ENCODE assay signal across 32 cellular contexts in genomic region chr17:81131486-81132196, GRCh38. TPM values are rescaled to one million over a fixed set of nuclear protein-coding genes. Genes with fewer than 3 reads are reported as not detected.
DNase-seq lines count a peak whose midpoint lies in the region; ATAC-seq and TF ChIP-seq lines count a peak whose summit lies in the region.
"Had no signal": no experiment of that assay in that cellular context is flagged by ENCODE, and none has a peak within 500 bp of the region (broad histone marks: within the 10 kb centered on the region; RNA-seq: fewer than 3 reads in every experiment).

No MANE protein-coding gene starts in this region.

- CTCF ChIA-PET in A673 (lab: Charles Lee): no interaction called here

- intact Hi-C loops in A673 (cut with micrococcal nuclease; ENCODE audit: unreplicated experiment): no loop called here

- BruUV-seq in A673 (replicated peaks; lab: Mats Ljungman, UMichigan): no TSS peak

- DNase-seq in Peyer's patch: peak in 2 of 3 donors; percentile 88 to 90
- peak; percentile 68 to 91 for DNase-seq in upper lobe of left lung
- no peak for DNase-seq in GM23248
- no peak for DNase-seq in A673 (ENCODE audit: low spot score)
- DNase-seq in NCI-H1417 treated with DMSO at 0.1 percent for 48 hours (lab: John Stamatoyannopoulos, UW): no peak
- DNase-seq: activated CD4-positive, alpha-beta T cell treated with anti-CD3 and anti-CD28 coated beads for 4 hours; activated T-cell treated with anti-CD3 and anti-CD28 coated beads, Interleukin-2, amount 50 U/mL, for 4 hours; Calu3; effector memory CD8-positive, alpha-beta T cell; esophagus squamous epithelium; HCEC 1CT; kidney glomerular epithelial cell; mesenchymal stem cell; MM.1S; natural killer cell; NCI-H146; NCI-H524; NK-92 treated with Interleukin-12 subunit alpha and Interleukin-12 subunit beta, amount 100 ng/mL, for 24 hours; ovary; retina; spleen; stimulated activated CD4-positive, alpha-beta T cell treated with anti-CD3 and anti-CD28 coated beads, Interleukin-2, amount 100 ng/mL, for 48 hours; T-helper 1 cell had no signal

- no peak overlapping the region for H3K4me2 ChIP-seq in GM23248 (ENCODE audit: unreplicated experiment)

- ATAC-seq in gastroesophageal sphincter: no peak
- ATAC-seq in upper lobe of left lung (ENCODE audit: low FRiP score in 2 of 2): peak; percentile 54 to 89
- ATAC-seq: activated T-cell treated with anti-CD3 and anti-CD28 coated beads, Interleukin-2, amount 50 U/mL, for 4 hours; effector memory CD8-positive, alpha-beta T cell; natural killer cell; Panc1; stimulated activated effector memory CD8-positive, alpha-beta T cell treated with anti-CD3 and anti-CD28 coated beads, Interleukin-12 subunit alpha, Interleukin-12 subunit beta, amount 100 ng/mL, for 72 hours had no signal

- H3K9ac ChIP-seq in mucosa of rectum (ENCODE audit: low read depth in 1 of 2, low read length in 2 of 2) (peak overlapping the region in 1 of 2 donors; percentile 72), GM23248 (no peak overlapping the region)

- in situ Hi-C loops in GM23248 (cut with MboI): no loop called here

- H3K36me3 ChIP-seq in Peyer's patch (no peaks in the 10 kb centered on the region), gastroesophageal sphincter (no peaks in the 10 kb centered on the region), mucosa of rectum (ENCODE audit: control insufficient read depth in 2 of 2, insufficient read depth in 2 of 2, low read length in 2 of 2) (no peaks in the 10 kb centered on the region), upper lobe of left lung (peaks cover 0 to 13% (median 2%) of the 10 kb centered on the region in 4 donors), GM23248 (ENCODE audit: low read depth) (no peaks in the 10 kb centered on the region), A673 (ENCODE audit: insufficient read depth, low read length, poor library complexity, severe bottlenecking) (no peaks in the 10 kb centered on the region)
- H3K36me3 ChIP-seq: esophagus squamous epithelium, ovary, suprapubic skin had no signal

- TF ChIP-seq EP300 in gastroesophageal sphincter (IDR thresholded peaks at IDR 0.05) (no peak), upper lobe of left lung (IDR thresholded peaks at IDR 0.05) (no peak)

- no peaks in the 10 kb centered on the region for H3F3A ChIP-seq in GM23248 (ENCODE audit: insufficient read depth)

- H3K27ac ChIP-seq in Peyer's patch (peak overlapping the region in 3 of 4 donors; percentile 77 to 98 (median 94)), gastroesophageal sphincter (peak overlapping the region in 3 of 4 donors; percentile 22 to 72 (median 51)), mucosa of rectum (ENCODE audit: low read depth in 2 of 2, low read length in 2 of 2) (peak overlapping the region; percentile 32 to 62), upper lobe of left lung (peak overlapping the region; percentile 70 to 89 (median 83)), GM23248 (no peak overlapping the region), A673 (ENCODE audit: low read depth, low read length, poor library complexity, severe bottlenecking) (no peak overlapping the region)
- H3K27ac ChIP-seq: C4-2B, esophagus squamous epithelium, ovary, spleen, suprapubic skin had no signal

- H3K79me2 ChIP-seq in GM23248 (ENCODE audit: insufficient read depth): no peaks in the 10 kb centered on the region

- no peaks in the 10 kb centered on the region for H4K20me1 ChIP-seq in GM23248 (ENCODE audit: insufficient read depth)

- WGBS in gastroesophageal sphincter (ENCODE audit: low coverage in 1 of 2), 2 donors: 80% methylated on average over 1 of the region's 14 CpGs; no CpG with 5 or more reads in 1 of the 2 donors
- 82 to 86% methylated on average over 1 to 14 of the region's 14 CpGs for WGBS in upper lobe of left lung, 2 donors
- 79 to 83% methylated on average over 14 of the region's 14 CpGs for WGBS in GM23248 (ENCODE audit: low coverage in 1 of 2, low lambda C conversion rate in 2 of 2, missing lambda C conversion rate in 2 of 2), 2 experiments

- TF ChIP-seq POLR2A in Peyer's patch (IDR thresholded peaks at IDR 0.05) (peak; percentile 81 to 93), gastroesophageal sphincter (IDR thresholded peaks at IDR 0.05) (no peak), upper lobe of left lung (IDR thresholded peaks at IDR 0.05) (peak in 2 of 4 donors; percentile 47 to 70)

- H3K9me2 ChIP-seq in GM23248 (ENCODE audit: insufficient read depth): no peaks in the 10 kb centered on the region

- H3K4me3 ChIP-seq in Peyer's patch (peak overlapping the region in 3 of 4 donors; percentile 26 to 68 (median 55)), gastroesophageal sphincter (peak overlapping the region in 1 of 2 donors; percentile 28), mucosa of rectum (ENCODE audit: low read length in 2 of 2) (peak overlapping the region in 1 of 2 donors; percentile 58), upper lobe of left lung (peak overlapping the region in 3 of 4 donors; percentile 45 to 56 (median 49)), GM23248 (no peak overlapping the region), A673 (ENCODE audit: low read depth, low read length, poor library complexity, severe bottlenecking) (no peak overlapping the region)
- H3K4me3 ChIP-seq: esophagus squamous epithelium, ovary, spleen, suprapubic skin had no signal

- POLR2A ChIA-PET in A673 (lab: Charles Lee; ENCODE audit: low non-redundant PET): no interaction called here

- TF ChIP-seq CTCF in Peyer's patch (IDR thresholded peaks at IDR 0.05) (no peak), gastroesophageal sphincter (IDR thresholded peaks at IDR 0.05) (no peak), upper lobe of left lung (IDR thresholded peaks at IDR 0.05) (peak in 2 of 6 experiments; percentile 5 to 7), A673 (conservative IDR thresholded peaks at IDR 0.05; ENCODE audit: low read depth, low read length) (no peak)

- H2AFZ ChIP-seq in GM23248: no peak overlapping the region

- H3K9me3 ChIP-seq in Peyer's patch (no peaks in the 10 kb centered on the region), gastroesophageal sphincter (no peaks in the 10 kb centered on the region), mucosa of rectum (ENCODE audit: control insufficient read depth in 2 of 2, low read length in 2 of 2) (no peaks in the 10 kb centered on the region), upper lobe of left lung (no peaks in the 10 kb centered on the region), GM23248 (ENCODE audit: low read depth) (no peaks in the 10 kb centered on the region), A673 (ENCODE audit: low read depth, low read length, poor library complexity, severe bottlenecking) (no peaks in the 10 kb centered on the region)
- H3K9me3 ChIP-seq: esophagus squamous epithelium, ovary, spleen, suprapubic skin had no signal

- H3K27me3 ChIP-seq in Peyer's patch: no peaks in the 10 kb centered on the region
- H3K27me3 ChIP-seq in gastroesophageal sphincter: no peaks in the 10 kb centered on the region
- H3K27me3 ChIP-seq in mucosa of rectum (ENCODE audit: control insufficient read depth in 2 of 2, insufficient read depth in 2 of 2, low read length in 2 of 2): no peaks in the 10 kb centered on the region
- no peaks in the 10 kb centered on the region for H3K27me3 ChIP-seq in upper lobe of left lung
- H3K27me3 ChIP-seq in GM23248 (replicated peaks; ENCODE audit: insufficient read depth): no peaks in the 10 kb centered on the region
- H3K27me3 ChIP-seq in A673 (replicated peaks; ENCODE audit: insufficient read depth, low read depth, low read length, poor library complexity): no peaks in the 10 kb centered on the region
- H3K27me3 ChIP-seq: ovary, spleen had no signal

- H3K4me1 ChIP-seq in Peyer's patch (peaks cover 0 to 14% (median 2%) of the 10 kb centered on the region in 4 donors), gastroesophageal sphincter (peaks cover 0 to 12% (median 0%) of the 10 kb centered on the region in 3 donors), mucosa of rectum (ENCODE audit: control insufficient read depth in 2 of 2, insufficient read depth in 2 of 2, low read length in 2 of 2) (peaks cover 2 to 25% of the 10 kb centered on the region in 2 donors), upper lobe of left lung (peaks cover 0 to 26% (median 12%) of the 10 kb centered on the region in 4 donors), GM23248 (ENCODE audit: insufficient read depth) (no peaks in the 10 kb centered on the region), A673 (ENCODE audit: insufficient read depth, low read length, poor library complexity, severe bottlenecking) (no peaks in the 10 kb centered on the region)
- H3K4me1 ChIP-seq: esophagus squamous epithelium, suprapubic skin had no signal

RNA-seq across cellular contexts. Expression of gene PVALEF, which starts 33.7 kb away (rescaled TPM):
- total RNA-seq in Peyer's patch: not detected
- not detected for total RNA-seq in gastroesophageal sphincter
- total RNA-seq in upper lobe of left lung: not detected
- total RNA-seq in GM23248 (2014; rRNA removed; shearing (Covaris generic)): not detected in 2 replicates
- polyA plus RNA-seq in GM23248 (2016; fragmentation: Nextera tagmentation; extraction: Ambion mirVana): not detected in 2 replicates
- total RNA-seq in A673 (2021): not detected in 2 replicates
- total RNA-seq: activated T-cell treated with anti-CD3 and anti-CD28 coated beads, Interleukin-2, amount 50 U/mL, for 4 hours; Calu3; chondrocyte; Daoy; esophagus squamous epithelium; frontal cortex; natural killer cell; ovary; spleen; suprapubic skin had no signal
- polyA plus RNA-seq: ovary, spleen had no signal

RNA-seq across cellular contexts. Expression of gene AATK, which starts 34.4 kb away (rescaled TPM):
- 100 to 1,000 TPM in 3 of 4 donors, 10 to 100 TPM in 1; 23.9 to 190 (median 123) TPM for total RNA-seq in Peyer's patch
- 10 to 100 TPM; 14.5 to 28.0 (median 22.1) TPM for total RNA-seq in gastroesophageal sphincter
- total RNA-seq in upper lobe of left lung: 100 to 1,000 TPM in 3 of 6 donors, 10 to 100 TPM in 3; 39.2 to 144 (median 92.2) TPM
- 1.6 and 4.0 TPM in 2 replicates for total RNA-seq in GM23248 (2014; rRNA removed; shearing (Covaris generic))
- polyA plus RNA-seq in GM23248 (2016; fragmentation: Nextera tagmentation; extraction: Ambion mirVana): 0.18 and 0.25 TPM in 2 replicates
- total RNA-seq in A673 (2021): 0.90 and 1.4 TPM in 2 replicates
- total RNA-seq: Calu3 had no signal

Comparison
In these comparisons a context has a peak if more than half of its experiments do, and no peak if none do; other contexts are left out.
1. DNase-seq: peak in Peyer's patch (2 of 3) and upper lobe of left lung (2 of 2); none in GM23248 (single experiment), A673 (single experiment) and NCI-H1417 treated with DMSO at 0.1 percent for 48 hours (single experiment).
2. H3K27ac ChIP-seq: peak in Peyer's patch (3 of 4), gastroesophageal sphincter (3 of 4), mucosa of rectum (2 of 2) and upper lobe of left lung (4 of 4); none in GM23248 (single experiment) and A673 (single experiment).
3. H3K4me3 ChIP-seq: peak in Peyer's patch (3 of 4) and upper lobe of left lung (3 of 4); none in GM23248 (single experiment) and A673 (single experiment).
4. POLR2A ChIP-seq: peak in Peyer's patch (2 of 2); none in gastroesophageal sphincter (0 of 2).